Comparison of ENCODE assay signal across 1 cellular context in the genomic region with DNA sequence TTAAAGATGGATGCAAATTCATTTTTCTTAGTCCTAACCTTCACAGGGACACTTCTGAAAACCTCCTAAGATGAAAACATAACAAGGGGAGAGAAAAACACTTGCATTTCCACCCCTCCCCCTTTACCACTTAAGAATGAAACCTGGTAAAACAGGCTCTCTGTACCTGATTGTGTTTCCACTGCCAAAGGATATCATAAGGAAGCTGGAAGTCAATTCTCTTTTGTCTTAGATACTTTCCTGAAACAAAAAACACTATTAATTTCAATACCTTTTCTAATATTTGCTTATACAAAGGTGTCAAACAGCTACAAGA.
TF ChIP-seq lines count a peak whose summit lies in the region.

No MANE protein-coding gene starts in this region.

TF ChIP-seq in GM23338, 12 proteins besides CTCF, POLR2A, EP300 and RAD21:
- TF ChIP-seq JUNB (IDR thresholded peaks at IDR 0.05; ENCODE audit: unreplicated experiment) = no peak
- no peak for TF ChIP-seq STAT1 (IDR thresholded peaks at IDR 0.05; ENCODE audit: unreplicated experiment)
- TF ChIP-seq, protein P1, sequence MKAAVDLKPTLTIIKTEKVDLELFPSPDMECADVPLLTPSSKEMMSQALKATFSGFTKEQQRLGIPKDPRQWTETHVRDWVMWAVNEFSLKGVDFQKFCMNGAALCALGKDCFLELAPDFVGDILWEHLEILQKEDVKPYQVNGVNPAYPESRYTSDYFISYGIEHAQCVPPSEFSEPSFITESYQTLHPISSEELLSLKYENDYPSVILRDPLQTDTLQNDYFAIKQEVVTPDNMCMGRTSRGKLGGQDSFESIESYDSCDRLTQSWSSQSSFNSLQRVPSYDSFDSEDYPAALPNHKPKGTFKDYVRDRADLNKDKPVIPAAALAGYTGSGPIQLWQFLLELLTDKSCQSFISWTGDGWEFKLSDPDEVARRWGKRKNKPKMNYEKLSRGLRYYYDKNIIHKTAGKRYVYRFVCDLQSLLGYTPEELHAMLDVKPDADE (IDR thresholded peaks at IDR 0.05) = no peak
- no peak for TF ChIP-seq EZH2phosphoT487 (IDR thresholded peaks at IDR 0.05; ENCODE audit: unreplicated experiment)
- no peak for TF ChIP-seq ZNF114 (CRISPR knock-in tag; IDR thresholded peaks at IDR 0.05)
- TF ChIP-seq NANOG (IDR thresholded peaks at IDR 0.05; ENCODE audit: borderline replicate concordance) = no peak
- TF ChIP-seq ZNF331 (CRISPR knock-in tag; IDR thresholded peaks at IDR 0.05; ENCODE audit: low read depth) = no peak
- TF ChIP-seq POLR2AphosphoS5 (IDR thresholded peaks at IDR 0.05; ENCODE audit: low read depth) = no peak
- no peak for TF ChIP-seq CREB1 (CRISPR knock-in tag; IDR thresholded peaks at IDR 0.05; ENCODE audit: low read depth)
- TF ChIP-seq, protein P2, sequence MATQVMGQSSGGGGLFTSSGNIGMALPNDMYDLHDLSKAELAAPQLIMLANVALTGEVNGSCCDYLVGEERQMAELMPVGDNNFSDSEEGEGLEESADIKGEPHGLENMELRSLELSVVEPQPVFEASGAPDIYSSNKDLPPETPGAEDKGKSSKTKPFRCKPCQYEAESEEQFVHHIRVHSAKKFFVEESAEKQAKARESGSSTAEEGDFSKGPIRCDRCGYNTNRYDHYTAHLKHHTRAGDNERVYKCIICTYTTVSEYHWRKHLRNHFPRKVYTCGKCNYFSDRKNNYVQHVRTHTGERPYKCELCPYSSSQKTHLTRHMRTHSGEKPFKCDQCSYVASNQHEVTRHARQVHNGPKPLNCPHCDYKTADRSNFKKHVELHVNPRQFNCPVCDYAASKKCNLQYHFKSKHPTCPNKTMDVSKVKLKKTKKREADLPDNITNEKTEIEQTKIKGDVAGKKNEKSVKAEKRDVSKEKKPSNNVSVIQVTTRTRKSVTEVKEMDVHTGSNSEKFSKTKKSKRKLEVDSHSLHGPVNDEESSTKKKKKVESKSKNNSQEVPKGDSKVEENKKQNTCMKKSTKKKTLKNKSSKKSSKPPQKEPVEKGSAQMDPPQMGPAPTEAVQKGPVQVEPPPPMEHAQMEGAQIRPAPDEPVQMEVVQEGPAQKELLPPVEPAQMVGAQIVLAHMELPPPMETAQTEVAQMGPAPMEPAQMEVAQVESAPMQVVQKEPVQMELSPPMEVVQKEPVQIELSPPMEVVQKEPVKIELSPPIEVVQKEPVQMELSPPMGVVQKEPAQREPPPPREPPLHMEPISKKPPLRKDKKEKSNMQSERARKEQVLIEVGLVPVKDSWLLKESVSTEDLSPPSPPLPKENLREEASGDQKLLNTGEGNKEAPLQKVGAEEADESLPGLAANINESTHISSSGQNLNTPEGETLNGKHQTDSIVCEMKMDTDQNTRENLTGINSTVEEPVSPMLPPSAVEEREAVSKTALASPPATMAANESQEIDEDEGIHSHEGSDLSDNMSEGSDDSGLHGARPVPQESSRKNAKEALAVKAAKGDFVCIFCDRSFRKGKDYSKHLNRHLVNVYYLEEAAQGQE (IDR thresholded peaks at IDR 0.05; ENCODE audit: unreplicated experiment) = no peak
- TF ChIP-seq, protein P3, sequence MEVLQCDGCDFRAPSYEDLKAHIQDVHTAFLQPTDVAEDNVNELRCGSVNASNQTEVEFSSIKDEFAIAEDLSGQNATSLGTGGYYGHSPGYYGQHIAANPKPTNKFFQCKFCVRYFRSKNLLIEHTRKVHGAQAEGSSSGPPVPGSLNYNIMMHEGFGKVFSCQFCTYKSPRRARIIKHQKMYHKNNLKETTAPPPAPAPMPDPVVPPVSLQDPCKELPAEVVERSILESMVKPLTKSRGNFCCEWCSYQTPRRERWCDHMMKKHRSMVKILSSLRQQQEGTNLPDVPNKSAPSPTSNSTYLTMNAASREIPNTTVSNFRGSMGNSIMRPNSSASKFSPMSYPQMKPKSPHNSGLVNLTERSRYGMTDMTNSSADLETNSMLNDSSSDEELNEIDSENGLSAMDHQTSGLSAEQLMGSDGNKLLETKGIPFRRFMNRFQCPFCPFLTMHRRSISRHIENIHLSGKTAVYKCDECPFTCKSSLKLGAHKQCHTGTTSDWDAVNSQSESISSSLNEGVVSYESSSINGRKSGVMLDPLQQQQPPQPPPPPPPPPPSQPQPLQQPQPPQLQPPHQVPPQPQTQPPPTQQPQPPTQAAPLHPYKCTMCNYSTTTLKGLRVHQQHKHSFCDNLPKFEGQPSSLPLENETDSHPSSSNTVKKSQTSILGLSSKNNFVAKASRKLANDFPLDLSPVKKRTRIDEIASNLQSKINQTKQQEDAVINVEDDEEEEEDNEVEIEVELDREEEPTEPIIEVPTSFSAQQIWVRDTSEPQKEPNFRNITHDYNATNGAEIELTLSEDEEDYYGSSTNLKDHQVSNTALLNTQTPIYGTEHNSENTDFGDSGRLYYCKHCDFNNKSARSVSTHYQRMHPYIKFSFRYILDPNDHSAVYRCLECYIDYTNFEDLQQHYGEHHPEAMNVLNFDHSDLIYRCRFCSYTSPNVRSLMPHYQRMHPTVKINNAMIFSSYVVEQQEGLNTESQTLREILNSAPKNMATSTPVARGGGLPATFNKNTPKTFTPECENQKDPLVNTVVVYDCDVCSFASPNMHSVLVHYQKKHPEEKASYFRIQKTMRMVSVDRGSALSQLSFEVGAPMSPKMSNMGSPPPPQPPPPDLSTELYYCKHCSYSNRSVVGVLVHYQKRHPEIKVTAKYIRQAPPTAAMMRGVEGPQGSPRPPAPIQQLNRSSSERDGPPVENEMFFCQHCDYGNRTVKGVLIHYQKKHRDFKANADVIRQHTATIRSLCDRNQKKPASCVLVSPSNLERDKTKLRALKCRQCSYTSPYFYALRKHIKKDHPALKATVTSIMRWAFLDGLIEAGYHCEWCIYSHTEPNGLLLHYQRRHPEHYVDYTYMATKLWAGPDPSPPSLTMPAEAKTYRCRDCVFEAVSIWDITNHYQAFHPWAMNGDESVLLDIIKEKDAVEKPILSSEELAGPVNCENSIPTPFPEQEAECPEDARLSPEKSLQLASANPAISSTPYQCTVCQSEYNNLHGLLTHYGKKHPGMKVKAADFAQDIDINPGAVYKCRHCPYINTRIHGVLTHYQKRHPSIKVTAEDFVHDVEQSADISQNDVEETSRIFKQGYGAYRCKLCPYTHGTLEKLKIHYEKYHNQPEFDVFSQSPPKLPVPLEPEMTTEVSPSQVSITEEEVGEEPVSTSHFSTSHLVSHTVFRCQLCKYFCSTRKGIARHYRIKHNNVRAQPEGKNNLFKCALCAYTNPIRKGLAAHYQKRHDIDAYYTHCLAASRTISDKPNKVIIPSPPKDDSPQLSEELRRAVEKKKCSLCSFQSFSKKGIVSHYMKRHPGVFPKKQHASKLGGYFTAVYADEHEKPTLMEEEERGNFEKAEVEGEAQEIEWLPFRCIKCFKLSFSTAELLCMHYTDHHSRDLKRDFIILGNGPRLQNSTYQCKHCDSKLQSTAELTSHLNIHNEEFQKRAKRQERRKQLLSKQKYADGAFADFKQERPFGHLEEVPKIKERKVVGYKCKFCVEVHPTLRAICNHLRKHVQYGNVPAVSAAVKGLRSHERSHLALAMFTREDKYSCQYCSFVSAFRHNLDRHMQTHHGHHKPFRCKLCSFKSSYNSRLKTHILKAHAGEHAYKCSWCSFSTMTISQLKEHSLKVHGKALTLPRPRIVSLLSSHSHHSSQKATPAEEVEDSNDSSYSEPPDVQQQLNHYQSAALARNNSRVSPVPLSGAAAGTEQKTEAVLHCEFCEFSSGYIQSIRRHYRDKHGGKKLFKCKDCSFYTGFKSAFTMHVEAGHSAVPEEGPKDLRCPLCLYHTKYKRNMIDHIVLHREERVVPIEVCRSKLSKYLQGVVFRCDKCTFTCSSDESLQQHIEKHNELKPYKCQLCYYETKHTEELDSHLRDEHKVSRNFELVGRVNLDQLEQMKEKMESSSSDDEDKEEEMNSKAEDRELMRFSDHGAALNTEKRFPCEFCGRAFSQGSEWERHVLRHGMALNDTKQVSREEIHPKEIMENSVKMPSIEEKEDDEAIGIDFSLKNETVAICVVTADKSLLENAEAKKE (CRISPR knock-in tag; IDR thresholded peaks at IDR 0.05) = no peak
- TF ChIP-seq EZH2 (IDR thresholded peaks at IDR 0.05; ENCODE audit: low read depth, unreplicated experiment) = no peak
